1 cellular context compared by ENCODE assay signal in the genomic region with DNA sequence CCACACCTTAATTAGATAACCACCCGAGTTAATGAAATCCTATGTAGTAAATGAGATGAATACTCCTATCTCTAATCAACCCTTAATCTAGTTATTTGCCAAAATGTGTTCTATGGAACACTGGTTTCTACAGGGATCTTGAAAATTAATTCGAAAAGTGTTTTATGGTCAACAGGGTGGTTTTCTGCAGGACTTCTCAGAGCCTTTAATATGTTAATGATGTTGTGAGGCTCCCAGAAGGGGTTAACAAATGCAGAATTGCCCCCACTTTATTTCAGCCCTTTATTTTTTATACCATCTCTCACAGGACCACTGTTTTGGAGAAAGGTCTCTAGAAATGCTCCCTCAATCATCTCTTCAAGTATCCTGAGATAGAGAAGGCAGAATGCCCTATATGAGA.
A peak's percentile ranks its signal among the peaks of the same experiment; 100 is the strongest.
TF ChIP-seq lines count a peak whose summit lies in the region.

No MANE protein-coding gene starts in this region.

TF ChIP-seq in K562, 482 proteins besides CTCF, POLR2A, EP300 and RAD21 (continued from another document):
- TF ChIP-seq ZNF318 (IDR thresholded peaks at IDR 0.05; ENCODE audit: borderline replicate concordance in 1 of 2, low read depth in 1 of 2) (no peak), DLX4 (CRISPR knock-in tag; IDR thresholded peaks at IDR 0.05) (no peak), ZBTB7A (IDR thresholded peaks at IDR 0.05; ENCODE audit: borderline replicate concordance, control insufficient read depth, low read depth, low read length) (no peak), ZNF224 (CRISPR knock-in tag; IDR thresholded peaks at IDR 0.05) (no peak), ZNF239 (CRISPR knock-in tag; IDR thresholded peaks at IDR 0.05) (peak; percentile 92), RBM25 (IDR thresholded peaks at IDR 0.05; ENCODE audit: low read depth, low read length, severe bottlenecking) (peak; percentile 45), BDP1 (IDR thresholded peaks at IDR 0.05; ENCODE audit: insufficient read depth, insufficient read length) (no peak), BCL6 (CRISPR knock-in tag; IDR thresholded peaks at IDR 0.05) (no peak), TAF15 (IDR thresholded peaks at IDR 0.05; ENCODE audit: low read depth, low read length) (no peak), ZKSCAN1 (IDR thresholded peaks at IDR 0.05; ENCODE audit: low read depth, low read length) (no peak), ELF4 (CRISPR knock-in tag; IDR thresholded peaks at IDR 0.05) (no peak), HNRNPL (IDR thresholded peaks at IDR 0.05; ENCODE audit: low read depth, low read length) (no peak), PHTF2 (CRISPR knock-in tag; IDR thresholded peaks at IDR 0.05) (no peak), SRSF9 (IDR thresholded peaks at IDR 0.05; ENCODE audit: borderline replicate concordance, low read depth, low read length) (no peak), E2F8 (IDR thresholded peaks at IDR 0.05; ENCODE audit: low read depth, partially characterized antibody) (no peak)
- TF ChIP-seq, protein P1, sequence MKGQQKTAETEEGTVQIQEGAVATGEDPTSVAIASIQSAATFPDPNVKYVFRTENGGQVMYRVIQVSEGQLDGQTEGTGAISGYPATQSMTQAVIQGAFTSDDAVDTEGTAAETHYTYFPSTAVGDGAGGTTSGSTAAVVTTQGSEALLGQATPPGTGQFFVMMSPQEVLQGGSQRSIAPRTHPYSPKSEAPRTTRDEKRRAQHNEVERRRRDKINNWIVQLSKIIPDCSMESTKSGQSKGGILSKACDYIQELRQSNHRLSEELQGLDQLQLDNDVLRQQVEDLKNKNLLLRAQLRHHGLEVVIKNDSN (CRISPR knock-in tag; IDR thresholded peaks at IDR 0.05): no peak
